Comparison of ENCODE assay signal across 14 cellular contexts in genomic region chr5:72283358-72283757, GRCh38. TPM values are rescaled to one million over a fixed set of nuclear protein-coding genes. Genes with fewer than 3 reads are reported as not detected.
A peak's percentile ranks its signal among the peaks of the same experiment; 100 is the strongest.
DNase-seq lines count a peak whose midpoint lies in the region; ATAC-seq and TF ChIP-seq lines count a peak whose summit lies in the region.
"Had no signal": no experiment of that assay in that cellular context is flagged by ENCODE, and none has a peak within 500 bp of the region (broad histone marks: within the 10 kb centered on the region; RNA-seq: fewer than 3 reads in every experiment).

No MANE protein-coding gene starts in this region.

- H3K27me3 Mint-ChIP-seq in stimulated activated naive CD8-positive, alpha-beta T cell treated with anti-CD3 and anti-CD28 coated beads, Interleukin-15, Interleukin-2, amounts not matched to agents 100 ng/mL and 50 ng/mL, for 24 hours = no peaks in the 10 kb centered on the region
- H3K27me3 Mint-ChIP-seq: activated naive CD8-positive, alpha-beta T cell treated with anti-CD3 and anti-CD28 coated beads, Interleukin-2, amount 10 ng/mL, durations not matched to agents 7 days and 5 days had no signal

- no peaks in the 10 kb centered on the region for H3K9me3 Mint-ChIP-seq in stimulated activated naive CD8-positive, alpha-beta T cell treated with anti-CD3 and anti-CD28 coated beads, Interleukin-15, Interleukin-2, amounts not matched to agents 100 ng/mL and 50 ng/mL, for 24 hours
- H3K9me3 Mint-ChIP-seq: activated naive CD8-positive, alpha-beta T cell treated with anti-CD3 and anti-CD28 coated beads, Interleukin-2, amount 10 ng/mL, durations not matched to agents 7 days and 5 days had no signal

- no peaks in the 10 kb centered on the region for H3K36me3 ChIP-seq in vagina

- TF ChIP-seq POLR2A in vagina (IDR thresholded peaks at IDR 0.05) = no peak

- no peak for TF ChIP-seq CTCF in vagina (IDR thresholded peaks at IDR 0.05)

- peak overlapping the region; percentile 68 for H3K27ac ChIP-seq in vagina

- H3K36me3 Mint-ChIP-seq in stimulated activated naive CD8-positive, alpha-beta T cell treated with anti-CD3 and anti-CD28 coated beads, Interleukin-15, Interleukin-2, amounts not matched to agents 100 ng/mL and 50 ng/mL, for 24 hours (ENCODE audit: low read depth) = peaks cover 69% of the 10 kb centered on the region

- intact Hi-C loops in vagina (cut with DNase I) = no loop called here

- H3K4me3 ChIP-seq in vagina = no peak overlapping the region

- H3K4me1 ChIP-seq in vagina = peaks cover 39% of the 10 kb centered on the region

- H3K27me3 ChIP-seq in vagina = no peaks in the 10 kb centered on the region

- no peak for DNase-seq in stimulated activated naive CD8-positive, alpha-beta T cell treated with anti-CD3 and anti-CD28 coated beads, Interleukin-15, Interleukin-2, amounts not matched to agents 100 U/mL and 50 U/mL, for 24 hours
- DNase-seq in dermis microvascular lymphatic vessel endothelial cell (ENCODE audit: low read depth in 2 of 2) (peak; percentile 58 to 60), lung microvascular endothelial cell (ENCODE audit: low read depth in 2 of 2) (peak; percentile 54 to 67), vagina (ENCODE audit: extremely low spot score in 2 of 2) (no peak), NCI-H187 treated with DMSO at 0.1 percent for 48 hours (lab: John Stamatoyannopoulos, UW) (no peak), middle frontal gyrus (ENCODE audit: extremely low spot score, low spot score) (no peak)
- DNase-seq: activated naive CD8-positive, alpha-beta T cell treated with anti-CD3 and anti-CD28 coated beads, Interleukin-2, amount 10 ng/mL, durations not matched to agents 7 days and 5 days; activated T-cell treated with anti-CD3 and anti-CD28 coated beads for 4 hours; nephron progenitor cell; NK-92 treated with Interleukin-12 subunit alpha and Interleukin-12 subunit beta, amount 100 ng/mL, for 24 hours had no signal

- H3K4me1 Mint-ChIP-seq in stimulated activated naive CD8-positive, alpha-beta T cell treated with anti-CD3 and anti-CD28 coated beads, Interleukin-15, Interleukin-2, amounts not matched to agents 100 ng/mL and 50 ng/mL, for 24 hours (ENCODE audit: low read depth) = peaks cover 9% of the 10 kb centered on the region

- peak overlapping the region; percentile 62 for H3K27ac Mint-ChIP-seq in stimulated activated naive CD8-positive, alpha-beta T cell treated with anti-CD3 and anti-CD28 coated beads, Interleukin-15, Interleukin-2, amounts not matched to agents 100 ng/mL and 50 ng/mL, for 24 hours
- H3K27ac Mint-ChIP-seq: activated naive CD8-positive, alpha-beta T cell treated with anti-CD3 and anti-CD28 coated beads, Interleukin-2, amount 10 ng/mL, durations not matched to agents 7 days and 5 days had no signal

- H3K9me3 ChIP-seq in vagina = no peaks in the 10 kb centered on the region

- ATAC-seq in stimulated activated naive CD8-positive, alpha-beta T cell treated with anti-CD3 and anti-CD28 coated beads, Interleukin-15, Interleukin-2, amounts not matched to agents 100 U/mL and 50 U/mL, for 24 hours = no peak
- no peak for ATAC-seq in HG03469 (IDR thresholded peaks at IDR 0.05; ENCODE audit: unreplicated experiment)
- ATAC-seq: activated CD4-positive, CD25-positive, alpha-beta regulatory T cell treated with anti-CD3 and anti-CD28 coated beads, Interleukin-2, amount 50 U/mL, for 24 hours; HCT116 had no signal

- no peak overlapping the region for H3K4me3 Mint-ChIP-seq in stimulated activated naive CD8-positive, alpha-beta T cell treated with anti-CD3 and anti-CD28 coated beads, Interleukin-15, Interleukin-2, amounts not matched to agents 100 ng/mL and 50 ng/mL, for 24 hours
- H3K4me3 Mint-ChIP-seq: activated naive CD8-positive, alpha-beta T cell treated with anti-CD3 and anti-CD28 coated beads, Interleukin-2, amount 10 ng/mL, durations not matched to agents 7 days and 5 days; nephron progenitor cell had no signal

RNA-seq across cellular contexts. Expression of gene MRPS27, which starts 36.7 kb away (rescaled TPM):
- total RNA-seq in dermis microvascular lymphatic vessel endothelial cell (63.0 and 82.3 TPM in 2 replicates), lung microvascular endothelial cell (45.4 and 60.4 TPM in 2 replicates), vagina (44.9 TPM)

RNA-seq across cellular contexts. Expression of gene PTCD2, which starts 36.8 kb away (rescaled TPM):
- total RNA-seq in dermis microvascular lymphatic vessel endothelial cell (2.3 and 3.3 TPM in 2 replicates), lung microvascular endothelial cell (1.7 and 2.2 TPM in 2 replicates), vagina (6.9 TPM)

Comparison
In these comparisons a context has a peak if more than half of its experiments do, and no peak if none do; other contexts are left out.
1. DNase-seq: peak in dermis microvascular lymphatic vessel endothelial cell (2 of 2) and lung microvascular endothelial cell (2 of 2); none in stimulated activated naive CD8-positive, alpha-beta T cell treated with anti-CD3 and anti-CD28 coated beads, Interleukin-15, Interleukin-2, amounts not matched to agents 100 U/mL and 50 U/mL, for 24 hours (single experiment), vagina (0 of 2), NCI-H187 treated with DMSO at 0.1 percent for 48 hours (single experiment) and middle frontal gyrus (single experiment).